In genomic region chr11:76237914-76238313, GRCh38 we compare ENCODE assay signal across 12 cellular contexts. TPM values are rescaled to one million over a fixed set of nuclear protein-coding genes. Genes with fewer than 3 reads are reported as not detected.
DNase-seq lines count a peak whose midpoint lies in the region; ATAC-seq, FAIRE-seq and TF ChIP-seq lines count a peak whose summit lies in the region.
"Had no signal": no experiment of that assay in that cellular context is flagged by ENCODE, and none has a peak within 500 bp of the region (broad histone marks: within the 10 kb centered on the region; RNA-seq: fewer than 3 reads in every experiment).

No MANE protein-coding gene starts in this region.

- TF ChIP-seq CTCF in stomach (IDR thresholded peaks at IDR 0.05): no peak

- no peak overlapping the region for H3K27ac ChIP-seq in stomach
- H3K27ac ChIP-seq: vagina had no signal

- no peaks in the 10 kb centered on the region for H3K36me3 Mint-ChIP-seq in activated naive CD4-positive, alpha-beta T cell treated with anti-CD3 and anti-CD28 coated beads, Interleukin-2, amount 50 U/mL, for 24 hours

- TF ChIP-seq POLR2A in stomach (IDR thresholded peaks at IDR 0.05): no peak

- no peaks in the 10 kb centered on the region for H3K27me3 Mint-ChIP-seq in activated naive CD4-positive, alpha-beta T cell treated with anti-CD3 and anti-CD28 coated beads, Interleukin-2, amount 50 U/mL, for 24 hours
- H3K27me3 Mint-ChIP-seq: T-helper 17 cell had no signal

- peaks cover 9 to 27% (median 21%) of the 10 kb centered on the region in 4 donors for H3K4me1 ChIP-seq in stomach

- H3K27ac Mint-ChIP-seq in activated naive CD4-positive, alpha-beta T cell treated with anti-CD3 and anti-CD28 coated beads, Interleukin-2, amount 50 U/mL, for 24 hours: peak overlapping the region; percentile 46

- H3K9me3 ChIP-seq in stomach: no peaks in the 10 kb centered on the region
- H3K9me3 ChIP-seq: vagina had no signal

- DNase-seq in activated naive CD4-positive, alpha-beta T cell treated with anti-CD3 and anti-CD28 coated beads, Interleukin-2, amount 50 U/mL, for 16 hours: no peak
- DNase-seq in M059J (ENCODE audit: low read depth): peak; percentile 52
- DNase-seq in dermis blood vessel endothelial cell: peak; percentile 15
- peak; percentile 23 for DNase-seq in urothelium cell line (ENCODE audit: low spot score)
- DNase-seq in stomach: no peak
- DNase-seq: activated gamma-delta T cell, NCI-H1930, T-helper 17 cell had no signal

- no peaks in the 10 kb centered on the region for H3K36me3 ChIP-seq in stomach
- H3K36me3 ChIP-seq: vagina had no signal

- no peaks in the 10 kb centered on the region for H3K9me3 Mint-ChIP-seq in activated naive CD4-positive, alpha-beta T cell treated with anti-CD3 and anti-CD28 coated beads, Interleukin-2, amount 50 U/mL, for 24 hours

- no peak overlapping the region for H3K4me3 ChIP-seq in stomach
- H3K4me3 ChIP-seq: vagina had no signal

- H3K4me1 Mint-ChIP-seq in activated naive CD4-positive, alpha-beta T cell treated with anti-CD3 and anti-CD28 coated beads, Interleukin-2, amount 50 U/mL, for 24 hours: peaks cover 15% of the 10 kb centered on the region

- intact Hi-C loops in stomach (cut with DNase I; ENCODE audit: low total_unique reads): no loop called here

- no peak overlapping the region for H3K4me3 Mint-ChIP-seq in activated naive CD4-positive, alpha-beta T cell treated with anti-CD3 and anti-CD28 coated beads, Interleukin-2, amount 50 U/mL, for 24 hours

- no peak for FAIRE-seq in urothelium cell line (lab: Jason Lieb, UNC)

- TF ChIP-seq EP300 in stomach (IDR thresholded peaks at IDR 0.05): no peak

- H3K27me3 ChIP-seq in stomach: peaks cover 0 to 8% (median 0%) of the 10 kb centered on the region in 3 donors
- H3K27me3 ChIP-seq: vagina had no signal

- ATAC-seq in GM21737 (IDR thresholded peaks at IDR 0.05; ENCODE audit: unreplicated experiment) (no peak), HG03025 (IDR thresholded peaks at IDR 0.05; ENCODE audit: low FRiP score, unreplicated experiment) (no peak)
- ATAC-seq: T-helper 17 cell had no signal

RNA-seq across cellular contexts. Expression of gene WNT11, which starts 31.6 kb away (rescaled TPM):
- total RNA-seq in M059J (2014; rRNA removed; shearing (Covaris generic)): 2.0 and 3.1 TPM in 2 replicates
- total RNA-seq in dermis blood vessel endothelial cell: 0.09 TPM in 1 of 2 replicates, not detected in the other
- total RNA-seq in stomach: 10 to 100 TPM in 2 of 5 donors, 1 to 10 TPM in 1, not detected in 2; 1.8 to 96.7 (median 34.4) TPM
- under 1 TPM; 0.12 to 0.76 (median 0.30) TPM for polyA plus RNA-seq in stomach

Comparison
In these comparisons a context has a peak if more than half of its experiments do, and no peak if none do; other contexts are left out.
1. DNase-seq: peak in M059J (single experiment), dermis blood vessel endothelial cell (single experiment) and urothelium cell line (single experiment); none in activated naive CD4-positive, alpha-beta T cell treated with anti-CD3 and anti-CD28 coated beads, Interleukin-2, amount 50 U/mL, for 16 hours (single experiment) and stomach (single experiment).